In genomic region chr5:95962475-95962773, GRCh38 we compare ENCODE assay signal across 8 cellular contexts. TPM values are rescaled to one million over a fixed set of nuclear protein-coding genes. Genes with fewer than 3 reads are reported as not detected.
DNase-seq lines count a peak whose midpoint lies in the region; ATAC-seq and TF ChIP-seq lines count a peak whose summit lies in the region.

No MANE protein-coding gene starts in this region.

- no peak overlapping the region for H2AFZ ChIP-seq in H9 (ENCODE audit: low read length)

- H3K4me3 ChIP-seq in right cardiac atrium (ENCODE audit: low read length) (peak overlapping the region; percentile 88), skeletal muscle tissue (ENCODE audit: low read length in 3 of 3) (peak overlapping the region; percentile 83 to 96 (median 87))

- no peaks in the 10 kb centered on the region for H3K36me3 ChIP-seq in skeletal muscle tissue (ENCODE audit: control insufficient read depth in 3 of 3, insufficient read depth in 3 of 3, low read length in 3 of 3)

- H3K4me2 ChIP-seq in H9 (ENCODE audit: insufficient read depth, insufficient read length, low read length): peak overlapping the region; percentile 67

- H2BK15ac ChIP-seq in H9 (ENCODE audit: low read depth, low read length): no peak overlapping the region

- H4K91ac ChIP-seq in H9 (ENCODE audit: insufficient read length, low read depth, low read length): no peak overlapping the region

- peak overlapping the region; percentile 82 for H3K27ac ChIP-seq in H9 (ENCODE audit: insufficient read length, low read depth, low read length)
- H3K27ac ChIP-seq in right cardiac atrium (ENCODE audit: low read length): peak overlapping the region; percentile 88
- peak overlapping the region; percentile 94 for H3K27ac ChIP-seq in skeletal muscle tissue (ENCODE audit: low read depth, low read length)

- H4K20me1 ChIP-seq in H9 (ENCODE audit: control insufficient read depth, insufficient read depth, insufficient read length): peaks cover 3% of the 10 kb centered on the region

- H3K36me3 Mint-ChIP-seq in H9 (ENCODE audit: insufficient read depth in 1 of 3, low read depth in 3 of 3): no peaks in the 10 kb centered on the region
- H3K36me3 Mint-ChIP-seq in activated CD8-positive, alpha-beta T cell treated with anti-CD3 and anti-CD28 coated beads for 36 hours (ENCODE audit: low read depth): peaks cover 21% of the 10 kb centered on the region

- peak overlapping the region; percentile 43 for H3T11ph ChIP-seq in H9 (ENCODE audit: low read length)

- peak overlapping the region; percentile 80 to 88 for H3K4me3 Mint-ChIP-seq in H9
- H3K4me3 Mint-ChIP-seq in activated CD8-positive, alpha-beta T cell treated with anti-CD3 and anti-CD28 coated beads for 36 hours: peak overlapping the region; percentile 95

- H3K14ac ChIP-seq in H9 (ENCODE audit: insufficient read depth, low read length): peak overlapping the region; percentile 70; the same call in 1 of the 2 replicates

- no CpG with 5 or more reads among the region's 8 CpGs for WGBS in H9 (ENCODE audit: extremely low coverage, insufficient read length, low lambda C conversion rate)
- WGBS in right cardiac atrium: 49% methylated on average over 8 of the region's 8 CpGs

- no peak overlapping the region; the same call in 1 of the 2 replicates for H3K4ac ChIP-seq in H9 (ENCODE audit: low read depth, low read length)

- H3K4me1 ChIP-seq in H9 (ENCODE audit: insufficient read depth, low read length): peaks cover 14% of the 10 kb centered on the region; the same call in 1 of the 2 replicates
- peaks cover 8% of the 10 kb centered on the region for H3K4me1 ChIP-seq in right cardiac atrium (ENCODE audit: control insufficient read depth, insufficient read depth, low read length)
- H3K4me1 ChIP-seq in skeletal muscle tissue (ENCODE audit: control insufficient read depth in 3 of 3, insufficient read depth in 3 of 3, low read length in 3 of 3): peaks cover 16 to 34% (median 20%) of the 10 kb centered on the region in 3 donors

- peak overlapping the region; percentile 81 for H3K18ac ChIP-seq in H9 (ENCODE audit: insufficient read length, low read depth, low read length)

- peak overlapping the region; percentile 26 for H2BK5ac ChIP-seq in H9 (ENCODE audit: insufficient read length, low read length)

- peaks cover 5% of the 10 kb centered on the region; the same call in 1 of the 2 replicates for H3K27me3 ChIP-seq in H9 (ENCODE audit: insufficient read depth, low read length)
- no peaks in the 10 kb centered on the region for H3K27me3 ChIP-seq in right cardiac atrium (ENCODE audit: control insufficient read depth, insufficient read depth)
- H3K27me3 ChIP-seq in skeletal muscle tissue (ENCODE audit: control insufficient read depth in 3 of 3, insufficient read depth in 3 of 3, low read length in 3 of 3): no peaks in the 10 kb centered on the region

- no peak overlapping the region for H4K5ac ChIP-seq in H9 (ENCODE audit: insufficient read length, low read depth, low read length)

- no peak for ATAC-seq in activated CD8-positive, alpha-beta T cell treated with anti-CD3 and anti-CD28 coated beads for 36 hours
- no peak for ATAC-seq in right cardiac atrium

- H3K27ac Mint-ChIP-seq in H9: peak overlapping the region; percentile 96 to 100 (median 97)
- H3K27ac Mint-ChIP-seq in activated CD8-positive, alpha-beta T cell treated with anti-CD3 and anti-CD28 coated beads for 36 hours: peak overlapping the region; percentile 98

- H3K79me2 ChIP-seq in H9 (ENCODE audit: insufficient read depth, low read length): no peaks in the 10 kb centered on the region; the same call in 1 of the 2 replicates

- POLR2A ChIA-PET in activated CD8-positive, alpha-beta T cell treated with anti-CD3 and anti-CD28 coated beads for 36 hours (lab: Charles Lee): interaction anchor here (1.5 to 3.4 kb wide), 2 partner anchors 11 to 118 kb away, joined by 4 to 14 read pairs; no protein-coding TSS in a partner anchor

- no peaks in the 10 kb centered on the region for H3K79me1 ChIP-seq in H9 (ENCODE audit: insufficient read depth, low read depth, low read length, poor library complexity, severe bottlenecking)

- H2AK5ac ChIP-seq in H9 (ENCODE audit: insufficient read length, low read length): no peak overlapping the region

- no peak overlapping the region for H4K8ac ChIP-seq in H9 (replicated peaks; ENCODE audit: insufficient read length, low read depth, low read length)

- no peak overlapping the region for H3K56ac ChIP-seq in H9 (ENCODE audit: insufficient read length, low read depth, low read length)

- H3K9ac ChIP-seq in H9 (ENCODE audit: extremely low read depth, insufficient read length, low read length) (peak overlapping the region; percentile 14), skeletal muscle tissue (ENCODE audit: low read depth in 1 of 3, low read length in 3 of 3) (peak overlapping the region in 1 of 3 donors; percentile 62)

- H2BK20ac ChIP-seq in H9 (ENCODE audit: low read depth, low read length, poor library complexity, severe bottlenecking): no peak overlapping the region

- H2BK120ac ChIP-seq in H9 (ENCODE audit: low read depth, low read length, poor library complexity, severe bottlenecking): peak overlapping the region; percentile 78

- peak overlapping the region; percentile 26 for H2BK12ac ChIP-seq in H9 (ENCODE audit: insufficient read length, low read depth, low read length)

- no peak overlapping the region for H3K23ac ChIP-seq in H9 (ENCODE audit: insufficient read length, low read depth, low read length)

- H3K9me3 ChIP-seq in H9 (ENCODE audit: control insufficient read depth, low read depth, low read length): no peaks in the 10 kb centered on the region
- H3K9me3 ChIP-seq in right cardiac atrium (ENCODE audit: control insufficient read depth, low read length): no peaks in the 10 kb centered on the region
- no peaks in the 10 kb centered on the region for H3K9me3 ChIP-seq in skeletal muscle tissue (ENCODE audit: control insufficient read depth in 3 of 3, low read length in 3 of 3)

- CTCF ChIA-PET in activated CD8-positive, alpha-beta T cell treated with anti-CD3 and anti-CD28 coated beads for 36 hours (lab: Charles Lee): interaction anchor here (1.1 to 1.9 kb wide), 4 partner anchors 9 to 374 kb away, joined by 3 to 16 read pairs (median 4); no protein-coding TSS in a partner anchor

- DNase-seq in H9 (no peak), right cardiac atrium (no peak), GM19238 (ENCODE audit: insufficient read length, low spot score) (no peak), NCI-H2107 (lab: John Stamatoyannopoulos, UW) (no peak), iPS-NIHi11 (ENCODE audit: low spot score) (no peak)
- DNase-seq in activated CD8-positive, alpha-beta T cell treated with anti-CD3 and anti-CD28 coated beads for 36 hours: no peak
- no peak for DNase-seq in stimulated activated CD4-positive, alpha-beta T cell treated with anti-CD3 and anti-CD28 coated beads, Interleukin-2, amount 100 ng/mL, for 48 hours

- intact Hi-C loops in activated CD8-positive, alpha-beta T cell treated with anti-CD3 and anti-CD28 coated beads for 36 hours (cut with micrococcal nuclease): loop anchor here (5.0 kb wide), 2 partner anchors 90 to 115 kb away; no protein-coding TSS in a partner anchor
- intact Hi-C loops in right cardiac atrium (cut with DNase I): loop anchor here (5.0 to 10.0 kb wide), 3 partner anchors 105 to 375 kb away; no protein-coding TSS in a partner anchor

- peaks cover 51 to 52% of the 10 kb centered on the region in 2 experiments for H3K4me1 Mint-ChIP-seq in H9
- peaks cover 45% of the 10 kb centered on the region for H3K4me1 Mint-ChIP-seq in activated CD8-positive, alpha-beta T cell treated with anti-CD3 and anti-CD28 coated beads for 36 hours (ENCODE audit: low read depth)

- TF ChIP-seq CTCF in H9 (conservative IDR thresholded peaks at IDR 0.05): no peak
- no peak for TF ChIP-seq CTCF in activated CD8-positive, alpha-beta T cell treated with anti-CD3 and anti-CD28 coated beads for 36 hours (IDR thresholded peaks at IDR 0.05)

- peaks cover 17% of the 10 kb centered on the region for H3K27me3 Mint-ChIP-seq in H9 (ENCODE audit: low read depth)
- peaks cover under 1% of the 10 kb centered on the region for H3K27me3 Mint-ChIP-seq in activated CD8-positive, alpha-beta T cell treated with anti-CD3 and anti-CD28 coated beads for 36 hours

- H3K9me3 Mint-ChIP-seq in H9: no peaks in the 10 kb centered on the region
- no peaks in the 10 kb centered on the region for H3K9me3 Mint-ChIP-seq in activated CD8-positive, alpha-beta T cell treated with anti-CD3 and anti-CD28 coated beads for 36 hours

- H3K23me2 ChIP-seq in H9 (ENCODE audit: insufficient read length, low read depth, low read length, poor library complexity, severe bottlenecking): peaks cover 15% of the 10 kb centered on the region

RNA-seq across cellular contexts. Expression of gene ELL2, which starts 0.8 kb away (rescaled TPM):
- total RNA-seq in H9 (2021): 27.5 and 27.7 TPM in 2 replicates
- total RNA-seq in activated CD8-positive, alpha-beta T cell treated with anti-CD3 and anti-CD28 coated beads for 36 hours: 10 to 100 TPM; 39.7 to 46.3 TPM
- 10 to 100 TPM; 31.3 to 75.9 (median 33.1) TPM for total RNA-seq in right cardiac atrium
- 16.7 TPM for polyA plus RNA-seq in right cardiac atrium
- total RNA-seq in skeletal muscle tissue: 5.7 TPM
